Comparison of ENCODE assay signal across 27 cellular contexts in the genomic region with DNA sequence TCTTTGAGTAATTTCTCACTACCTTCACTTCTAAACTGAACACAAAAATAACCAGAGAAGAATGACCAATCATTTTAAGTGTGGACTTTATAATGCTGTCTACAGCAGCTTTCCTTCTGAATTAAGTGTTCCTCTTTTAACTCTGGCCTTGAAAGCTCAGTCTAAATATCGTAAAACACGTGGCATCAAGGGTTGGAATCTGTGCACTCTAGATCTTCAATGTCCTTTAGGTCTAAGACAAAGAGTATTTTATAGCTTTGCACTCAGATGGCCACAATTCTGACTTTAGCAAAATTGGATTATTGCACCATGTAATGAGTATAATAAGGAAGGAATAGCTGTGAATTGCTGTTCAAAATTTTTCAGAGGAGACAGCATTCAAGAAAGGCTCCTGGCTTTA.
"Had no signal": no experiment of that assay in that cellular context is flagged by ENCODE, and none has a peak within 500 bp of the region (broad histone marks: within the 10 kb centered on the region; RNA-seq: fewer than 3 reads in every experiment).

No MANE protein-coding gene starts in this region.

- FAIRE-seq: TTC549 had no signal

- H3K27me3 ChIP-seq: adrenal gland, body of pancreas, dorsolateral prefrontal cortex had no signal

- H3K4me3 ChIP-seq: adrenal gland, body of pancreas, coronary artery, dorsolateral prefrontal cortex had no signal

- H3K36me3 ChIP-seq: adrenal gland had no signal

- DNase-seq: activated CD4-positive, alpha-beta memory T cell treated with anti-CD3 and anti-CD28 coated beads, Interleukin-2, amount 10 ng/mL, durations not matched to agents 7 days and 5 days; activated CD4-positive, alpha-beta T cell treated with anti-CD3 and anti-CD28 coated beads for 1 hour; activated CD4-positive, alpha-beta T cell treated with anti-CD3 and anti-CD28 coated beads for 4 hours; activated CD4-positive, alpha-beta T cell treated with anti-CD3 and anti-CD28 coated beads, Interleukin-2, amount 10 ng/mL, durations not matched to agents 7 days and 5 days; activated CD4-positive, alpha-beta T cell treated with anti-CD3 and anti-CD28 coated beads, Interleukin-2, amount 50 U/mL, for 4 hours; activated CD8-positive, alpha-beta memory T cell treated with anti-CD3 and anti-CD28 coated beads for 24 hours; activated effector memory CD4-positive, alpha-beta T cell treated with Interleukin-2 at 50 U/mL for 16 hours; activated gamma-delta T cell treated with Interleukin-2 at 50 U/mL for 16 hours; activated naive CD4-positive, alpha-beta T cell treated with anti-CD3 and anti-CD28 coated beads, Interleukin-2, amount 50 U/mL, for 16 hours; activated naive CD4-positive, alpha-beta T cell treated with Interleukin-2 at 50 U/mL for 16 hours; activated naive CD8-positive, alpha-beta T cell treated with anti-CD3 and anti-CD28 coated beads for 36 hours; activated naive CD8-positive, alpha-beta T cell treated with anti-CD3 and anti-CD28 coated beads, Interleukin-2, amount 50 U/mL, for 24 hours; activated T-cell treated with anti-CD3 and anti-CD28 coated beads, Interleukin-2, amount 50 U/mL, for 4 hours; adrenal gland; amygdala; aorta; body of pancreas; caudate nucleus; dorsolateral prefrontal cortex; effector memory CD4-positive, alpha-beta T cell; endodermal cell; foreskin fibroblast; head of caudate nucleus; T-helper 2 cell had no signal

- H3K9me3 ChIP-seq: adrenal gland, body of pancreas had no signal

- H3K27ac ChIP-seq: adrenal gland, body of pancreas, coronary artery, dorsolateral prefrontal cortex, VCaP had no signal

- H3K4me1 ChIP-seq: adrenal gland, body of pancreas had no signal
